In genomic region chr6:33847867-33848266, GRCh38 we compare ENCODE assay signal across 20 cellular contexts. TPM values are rescaled to one million over a fixed set of nuclear protein-coding genes. Genes with fewer than 3 reads are reported as not detected.
"Had no signal": no experiment of that assay in that cellular context is flagged by ENCODE, and none has a peak within 500 bp of the region (broad histone marks: within the 10 kb centered on the region; RNA-seq: fewer than 3 reads in every experiment).

No MANE protein-coding gene starts in this region.

- H3K27ac ChIP-seq: colonic mucosa, esophagus squamous epithelium, hepatocyte, ovary, right atrium auricular region had no signal

- H3K4me3 ChIP-seq: colonic mucosa, esophagus squamous epithelium, hepatocyte, lung, ovary, right atrium auricular region had no signal

- DNase-seq: colonic mucosa; dermis blood vessel endothelial cell; esophagus squamous epithelium; foreskin fibroblast; head of caudate nucleus; left colon; left ventricle myocardium superior; mesendoderm; naive B cell; ovary; stimulated activated CD4-positive, alpha-beta T cell treated with anti-CD3 and anti-CD28 coated beads, Interleukin-12 subunit alpha, Interleukin-12 subunit beta, amount 100 ng/mL, for 4 hours; stimulated activated naive CD4-positive, alpha-beta T cell treated with Interleukin-2 at 50 U/mL for 16 hours had no signal

- H3K36me3 Mint-ChIP-seq: naive B cell, type B pancreatic cell had no signal

- H3K27ac Mint-ChIP-seq: naive B cell, type B pancreatic cell had no signal

- H3K4me1 ChIP-seq: colonic mucosa, right atrium auricular region had no signal

- H3K9me3 Mint-ChIP-seq: type B pancreatic cell had no signal

- ATAC-seq: left colon, left ventricle myocardium superior had no signal

- H3K4me2 ChIP-seq: hepatocyte had no signal

- H3K4me3 Mint-ChIP-seq: type B pancreatic cell had no signal

- H3K27me3 ChIP-seq: colonic mucosa, ovary, right atrium auricular region had no signal

- H2AFZ ChIP-seq: hepatocyte had no signal

- H3K4me1 Mint-ChIP-seq: naive B cell had no signal

- H3K36me3 ChIP-seq: colonic mucosa, esophagus squamous epithelium, ovary, right atrium auricular region had no signal

- H3K9me3 ChIP-seq: colonic mucosa, esophagus squamous epithelium, ovary, right atrium auricular region had no signal

- H3K79me2 ChIP-seq: hepatocyte had no signal

RNA-seq across cellular contexts. Expression of gene MLN, which starts 44.1 kb away (rescaled TPM):
- total RNA-seq: cerebellum, dermis blood vessel endothelial cell, epithelial cell of proximal tubule, esophagus squamous epithelium, kidney epithelial cell, left colon, left ventricle myocardium superior, lung, ovary, posterior vena cava, right atrium auricular region had no signal
- polyA plus RNA-seq: lung, ovary had no signal
